8 cellular contexts compared by ENCODE assay signal in genomic region chr10:14010083-14010551, GRCh38.
A peak's percentile ranks its signal among the peaks of the same experiment; 100 is the strongest.
DNase-seq lines count a peak whose midpoint lies in the region.

No MANE protein-coding gene starts in this region.

- in situ Hi-C loops in G401 (cut with HindIII; ENCODE audit: low sequenced_read_pairs): no loop called here

- intact Hi-C loops in activated CD4-positive, alpha-beta T cell treated with anti-CD3 and anti-CD28 coated beads, Interleukin-2, amount 10 ng/mL, durations not matched to agents 24 days and 14 days (cut with micrococcal nuclease): no loop called here

- no peak for DNase-seq in activated CD4-positive, alpha-beta T cell treated with anti-CD3 and anti-CD28 coated beads, Interleukin-2, amount 10 ng/mL, durations not matched to agents 24 days and 14 days
- no peak for DNase-seq in activated CD4-positive, alpha-beta T cell treated with anti-CD3 and anti-CD28 coated beads for 1 hour
- DNase-seq in SW480 (ENCODE audit: low spot score) (peak; percentile 5), glomerular visceral epithelial cell (ENCODE audit: extremely low spot score) (peak; percentile 25), stromal cell of bone marrow (ENCODE audit: low read depth) (peak; percentile 49), G401 (ENCODE audit: low spot score) (no peak), SHP77 treated with DMSO at 0.1 percent for 48 hours (lab: John Stamatoyannopoulos, UW) (no peak), anterior cingulate cortex (lab: John Stamatoyannopoulos, UW) (no peak)

- no peaks in the 10 kb centered on the region for H3K9me3 Mint-ChIP-seq in activated CD4-positive, alpha-beta T cell treated with anti-CD3 and anti-CD28 coated beads, Interleukin-2, amount 10 ng/mL, durations not matched to agents 24 days and 14 days

- peak overlapping the region; percentile 82 for H3K27ac Mint-ChIP-seq in activated CD4-positive, alpha-beta T cell treated with anti-CD3 and anti-CD28 coated beads, Interleukin-2, amount 10 ng/mL, durations not matched to agents 24 days and 14 days

- peak overlapping the region; percentile 82 for H3K4me3 Mint-ChIP-seq in activated CD4-positive, alpha-beta T cell treated with anti-CD3 and anti-CD28 coated beads, Interleukin-2, amount 10 ng/mL, durations not matched to agents 24 days and 14 days

- peaks cover 23% of the 10 kb centered on the region for H3K27me3 Mint-ChIP-seq in activated CD4-positive, alpha-beta T cell treated with anti-CD3 and anti-CD28 coated beads, Interleukin-2, amount 10 ng/mL, durations not matched to agents 24 days and 14 days

- H3K36me3 Mint-ChIP-seq in activated CD4-positive, alpha-beta T cell treated with anti-CD3 and anti-CD28 coated beads, Interleukin-2, amount 10 ng/mL, durations not matched to agents 24 days and 14 days (ENCODE audit: low read depth): no peaks in the 10 kb centered on the region

- H3K4me1 Mint-ChIP-seq in activated CD4-positive, alpha-beta T cell treated with anti-CD3 and anti-CD28 coated beads, Interleukin-2, amount 10 ng/mL, durations not matched to agents 24 days and 14 days: peaks cover 28% of the 10 kb centered on the region

Comparison
In these comparisons a context has a peak if more than half of its experiments do, and no peak if none do; other contexts are left out.
1. DNase-seq: peak in SW480 (single experiment), glomerular visceral epithelial cell (single experiment) and stromal cell of bone marrow (single experiment); none in activated CD4-positive, alpha-beta T cell treated with anti-CD3 and anti-CD28 coated beads, Interleukin-2, amount 10 ng/mL, durations not matched to agents 24 days and 14 days (single experiment), activated CD4-positive, alpha-beta T cell treated with anti-CD3 and anti-CD28 coated beads for 1 hour (single experiment), G401 (single experiment), SHP77 treated with DMSO at 0.1 percent for 48 hours (single experiment) and anterior cingulate cortex (0 of 58).